In genomic region chr20:39019805-39020325, GRCh38 we compare ENCODE assay signal across 10 cellular contexts. TPM values are rescaled to one million over a fixed set of nuclear protein-coding genes. Genes with fewer than 3 reads are reported as not detected.
DNase-seq lines count a peak whose midpoint lies in the region; ATAC-seq and TF ChIP-seq lines count a peak whose summit lies in the region.
"Had no signal": no experiment of that assay in that cellular context is flagged by ENCODE, and none has a peak within 500 bp of the region (broad histone marks: within the 10 kb centered on the region; RNA-seq: fewer than 3 reads in every experiment).

No MANE protein-coding gene starts in this region.

- peaks cover 93% of the 10 kb centered on the region for H3K36me3 Mint-ChIP-seq in CD8-positive, alpha-beta T cell

- intact Hi-C loops in CD8-positive, alpha-beta T cell (cut with DNase I, micrococcal nuclease), result no loop called here

- DNase-seq in CD8-positive, alpha-beta T cell, result no peak
- DNase-seq in activated T-cell treated with anti-CD3 and anti-CD28 coated beads, Interleukin-2, amount 50 U/mL, for 48 hours, result peak; percentile 41 to 52
- no peak for DNase-seq in DMS53 treated with DMSO at 0.1 percent for 48 hours (lab: John Stamatoyannopoulos, UW; ENCODE audit: unreplicated experiment)
- DNase-seq in C1 segment of cervical spinal cord (lab: John Stamatoyannopoulos, UW), result no peak
- no peak for DNase-seq in kidney glomerular epithelial cell (lab: John Stamatoyannopoulos, UW)
- no peak for DNase-seq in HK-2 (ENCODE audit: unreplicated experiment)
- DNase-seq: activated effector memory CD4-positive, alpha-beta T cell treated with anti-CD3 and anti-CD28 coated beads, Interleukin-2, amount 50 U/mL, for 16 hours; Peyer's patch had no signal

- H3K4me3 ChIP-seq in CD8-positive, alpha-beta T cell (ENCODE audit: low read depth, low read length), result no peak overlapping the region
- H3K4me3 ChIP-seq: Peyer's patch had no signal

- TF ChIP-seq CTCF in CD8-positive, alpha-beta T cell (IDR thresholded peaks at IDR 0.05), result no peak

- H3K4me3 Mint-ChIP-seq in CD8-positive, alpha-beta T cell, result no peak overlapping the region

- H3K27ac Mint-ChIP-seq in CD8-positive, alpha-beta T cell, result peak overlapping the region; percentile 15

- no peaks in the 10 kb centered on the region for H3K9me3 Mint-ChIP-seq in CD8-positive, alpha-beta T cell

- H3K27me3 ChIP-seq in CD8-positive, alpha-beta T cell (ENCODE audit: insufficient read depth, low read length), result no peaks in the 10 kb centered on the region
- H3K27me3 ChIP-seq: Peyer's patch had no signal

- H3K4me1 ChIP-seq in CD8-positive, alpha-beta T cell (ENCODE audit: insufficient read depth, low read length), result no peaks in the 10 kb centered on the region
- H3K4me1 ChIP-seq: Peyer's patch had no signal

- no peaks in the 10 kb centered on the region for H3K9me3 ChIP-seq in CD8-positive, alpha-beta T cell (ENCODE audit: low read length)
- H3K9me3 ChIP-seq: Peyer's patch had no signal

- H3K27ac ChIP-seq in CD8-positive, alpha-beta T cell (ENCODE audit: low read depth, low read length), result no peak overlapping the region
- H3K27ac ChIP-seq: Peyer's patch had no signal

- peaks cover 2% of the 10 kb centered on the region for H3K4me1 Mint-ChIP-seq in CD8-positive, alpha-beta T cell (ENCODE audit: low read depth)

- no peak for ATAC-seq in CD8-positive, alpha-beta T cell
- ATAC-seq in GM19023 (IDR thresholded peaks at IDR 0.05; ENCODE audit: unreplicated experiment) (peak; percentile 87), HG02938 (IDR thresholded peaks at IDR 0.05; ENCODE audit: unreplicated experiment) (peak; percentile 82)

- peaks cover 20% of the 10 kb centered on the region for H3K36me3 ChIP-seq in CD8-positive, alpha-beta T cell (ENCODE audit: insufficient read depth, low read length)

- no peaks in the 10 kb centered on the region for H3K27me3 Mint-ChIP-seq in CD8-positive, alpha-beta T cell (ENCODE audit: low read depth)

- CTCF ChIA-PET in CD8-positive, alpha-beta T cell (lab: Charles Lee), result no interaction called here

- POLR2A ChIA-PET in CD8-positive, alpha-beta T cell (lab: Charles Lee), result no interaction called here

RNA-seq across cellular contexts. Expression of gene DHX35, which starts 57.7 kb away (rescaled TPM):
- total RNA-seq in CD8-positive, alpha-beta T cell, result 1 to 10 TPM; 8.5 to 8.8 TPM

Comparison
In these comparisons a context has a peak if more than half of its experiments do, and no peak if none do; other contexts are left out.
1. DNase-seq: peak in activated T-cell treated with anti-CD3 and anti-CD28 coated beads, Interleukin-2, amount 50 U/mL, for 48 hours (2 of 2); none in CD8-positive, alpha-beta T cell (0 of 7), DMS53 treated with DMSO at 0.1 percent for 48 hours (single experiment), C1 segment of cervical spinal cord (0 of 14), kidney glomerular epithelial cell (single experiment) and HK-2 (single experiment).